1 cellular context compared by ENCODE assay signal in the genomic region with DNA sequence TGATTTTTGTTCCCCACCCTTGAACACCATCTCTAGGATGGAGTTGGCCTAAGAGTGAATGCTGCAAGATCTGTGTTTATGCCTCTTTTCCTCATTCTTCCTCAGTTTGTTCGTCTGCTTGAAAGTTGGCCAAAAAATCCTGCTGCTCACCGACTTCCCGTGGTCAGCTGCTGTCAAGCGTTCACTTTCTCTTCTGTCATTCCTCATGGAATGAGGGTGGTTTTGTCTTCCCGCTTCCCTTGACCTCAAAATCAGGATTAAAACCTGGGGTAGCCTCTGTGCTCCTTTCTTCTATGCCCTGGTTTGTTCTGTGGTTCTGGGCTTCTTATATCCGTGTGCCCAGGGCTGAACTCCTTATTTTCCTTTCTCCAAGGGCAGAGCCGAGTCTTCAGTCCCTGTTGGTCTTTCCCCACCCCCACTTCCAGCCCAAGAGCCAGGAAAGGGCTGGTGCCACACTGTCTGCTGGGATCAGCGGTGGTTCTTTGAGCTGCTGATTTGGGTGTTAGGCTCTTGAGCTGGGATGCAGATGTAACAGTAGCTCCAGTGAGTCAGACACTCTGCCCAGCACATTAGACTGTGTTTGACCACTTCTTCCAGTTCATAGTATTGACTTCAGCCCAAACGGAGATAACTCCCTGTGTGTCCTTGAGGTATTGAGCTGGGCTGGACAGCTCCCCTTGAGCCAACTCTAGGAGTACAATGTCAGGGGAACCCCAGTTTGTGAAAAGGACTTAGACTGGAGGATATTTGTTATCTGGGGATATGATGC.
TF ChIP-seq lines count a peak whose summit lies in the region.

No MANE protein-coding gene starts in this region.

TF ChIP-seq in GM12878, 131 proteins besides CTCF, POLR2A, EP300 and RAD21:
- TF ChIP-seq BCL11A (IDR thresholded peaks at IDR 0.05; ENCODE audit: low read depth, low read length) = no peak
- TF ChIP-seq, protein P1, sequence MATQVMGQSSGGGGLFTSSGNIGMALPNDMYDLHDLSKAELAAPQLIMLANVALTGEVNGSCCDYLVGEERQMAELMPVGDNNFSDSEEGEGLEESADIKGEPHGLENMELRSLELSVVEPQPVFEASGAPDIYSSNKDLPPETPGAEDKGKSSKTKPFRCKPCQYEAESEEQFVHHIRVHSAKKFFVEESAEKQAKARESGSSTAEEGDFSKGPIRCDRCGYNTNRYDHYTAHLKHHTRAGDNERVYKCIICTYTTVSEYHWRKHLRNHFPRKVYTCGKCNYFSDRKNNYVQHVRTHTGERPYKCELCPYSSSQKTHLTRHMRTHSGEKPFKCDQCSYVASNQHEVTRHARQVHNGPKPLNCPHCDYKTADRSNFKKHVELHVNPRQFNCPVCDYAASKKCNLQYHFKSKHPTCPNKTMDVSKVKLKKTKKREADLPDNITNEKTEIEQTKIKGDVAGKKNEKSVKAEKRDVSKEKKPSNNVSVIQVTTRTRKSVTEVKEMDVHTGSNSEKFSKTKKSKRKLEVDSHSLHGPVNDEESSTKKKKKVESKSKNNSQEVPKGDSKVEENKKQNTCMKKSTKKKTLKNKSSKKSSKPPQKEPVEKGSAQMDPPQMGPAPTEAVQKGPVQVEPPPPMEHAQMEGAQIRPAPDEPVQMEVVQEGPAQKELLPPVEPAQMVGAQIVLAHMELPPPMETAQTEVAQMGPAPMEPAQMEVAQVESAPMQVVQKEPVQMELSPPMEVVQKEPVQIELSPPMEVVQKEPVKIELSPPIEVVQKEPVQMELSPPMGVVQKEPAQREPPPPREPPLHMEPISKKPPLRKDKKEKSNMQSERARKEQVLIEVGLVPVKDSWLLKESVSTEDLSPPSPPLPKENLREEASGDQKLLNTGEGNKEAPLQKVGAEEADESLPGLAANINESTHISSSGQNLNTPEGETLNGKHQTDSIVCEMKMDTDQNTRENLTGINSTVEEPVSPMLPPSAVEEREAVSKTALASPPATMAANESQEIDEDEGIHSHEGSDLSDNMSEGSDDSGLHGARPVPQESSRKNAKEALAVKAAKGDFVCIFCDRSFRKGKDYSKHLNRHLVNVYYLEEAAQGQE (IDR thresholded peaks at IDR 0.05; ENCODE audit: low read depth, low read length) = peak; percentile 53; the same call in 1 of the 2 replicates
